In genomic region chr15:41438206-41438605, GRCh38 we compare ENCODE assay signal across 1 cellular context.
TF ChIP-seq lines count a peak whose summit lies in the region.

No MANE protein-coding gene starts in this region.

TF ChIP-seq in WTC11, 78 proteins besides CTCF, POLR2A, EP300 and RAD21 (continued from another document):
- TF ChIP-seq ARID4B (CRISPR knock-in tag; IDR thresholded peaks at IDR 0.05; ENCODE audit: borderline replicate concordance) (no peak), MYBL2 (CRISPR knock-in tag; IDR thresholded peaks at IDR 0.05) (no peak), PREB (CRISPR knock-in tag; IDR thresholded peaks at IDR 0.05; ENCODE audit: borderline replicate concordance) (no peak), NR2C2 (CRISPR knock-in tag; IDR thresholded peaks at IDR 0.05) (no peak)
